In genomic region chr15:90954712-90955671, GRCh38 we compare ENCODE assay signal across 8 cellular contexts. TPM values are rescaled to one million over a fixed set of nuclear protein-coding genes. Genes with fewer than 3 reads are reported as not detected.
A peak's percentile ranks its signal among the peaks of the same experiment; 100 is the strongest.
DNase-seq lines count a peak whose midpoint lies in the region; ATAC-seq and TF ChIP-seq lines count a peak whose summit lies in the region.

Gene RCCD1 (plus strand): TSS chr15:90954884. CDS start chr15:90956735, 1,851 bp downstream.

- peak; percentile 87 for ATAC-seq in GM21526 (IDR thresholded peaks at IDR 0.05; ENCODE audit: low FRiP score, unreplicated experiment)
- peak; percentile 88 for ATAC-seq in IMR-90 (ENCODE audit: low read depth)
- ATAC-seq in activated T-helper 17 cell treated with anti-CD3 and anti-CD28 coated beads, Interleukin-2, amount 50 U/mL, for 72 hours (replicated peaks): peak; percentile 95
- peak; percentile 97 to 98 for ATAC-seq in naive thymus-derived CD8-positive, alpha-beta T cell
- peak; percentile 94 to 96 for ATAC-seq in stimulated activated naive B cell treated with anti-CD40 and anti-IgM and Interleukin-4, amounts not matched to agents 10 μg/mL and 1 μg/mL and 100 μg/mL, for 72 hours (replicated peaks)

- H3K36me3 Mint-ChIP-seq in Calu3 (ENCODE audit: insufficient read depth, unreplicated experiment): peaks cover 59% of the 10 kb centered on the region
- H3K36me3 Mint-ChIP-seq in activated T-helper 17 cell treated with anti-CD3 and anti-CD28 coated beads, Interleukin-2, amount 50 U/mL, for 72 hours (ENCODE audit: low read depth): peaks cover 62% of the 10 kb centered on the region
- H3K36me3 Mint-ChIP-seq in naive thymus-derived CD8-positive, alpha-beta T cell: peaks cover 0 to 26% (median 0%) of the 10 kb centered on the region in 3 donors
- H3K36me3 Mint-ChIP-seq in stimulated activated naive B cell treated with anti-CD40 and anti-IgM and Interleukin-4, amounts not matched to agents 10 μg/mL and 1 μg/mL and 100 μg/mL, for 72 hours: peaks cover 30 to 43% of the 10 kb centered on the region in 2 donors

- dilution Hi-C loops in IMR-90 (cut with HindIII; ENCODE audit: low sequenced_read_pairs, unreplicated experiment): no loop called here

- peaks cover 6 to 27% of the 10 kb centered on the region in 2 experiments; a peak in 3 of 4 replicates for H3K79me1 ChIP-seq in IMR-90 (ENCODE audit: low read depth in 1 of 2, low read length in 2 of 2)

- H3K18ac ChIP-seq in IMR-90 (ENCODE audit: low read depth, low read length): peak within 1 kb of the TSS; percentile 7; the same call in 1 of the 2 replicates

- H2BK120ac ChIP-seq in IMR-90 (ENCODE audit: low read depth, low read length): peak within 1 kb of the TSS; percentile 35; the same call in 1 of the 2 replicates

- H2BK15ac ChIP-seq in IMR-90 (ENCODE audit: low read depth, low read length): no peak within 1 kb of the TSS

- no peaks in the 10 kb centered on the region for H3K9me1 ChIP-seq in IMR-90 (ENCODE audit: insufficient read depth, low read length)

- POLR2A ChIA-PET in IMR-90 (lab: Charles Lee; ENCODE audit: unreplicated experiment): interaction anchor here (1.0 kb wide), 1 partner anchor 9 kb away, joined by 4 read pairs; no protein-coding TSS in a partner anchor
- POLR2A ChIA-PET in naive thymus-derived CD8-positive, alpha-beta T cell (lab: Charles Lee): interaction anchor here (0.6 to 4.4 kb wide), 9 partner anchors 12 to 1783 kb away, joined by 3 to 56 read pairs (median 3); partner anchors contain the start of genes HDDC3, MAN2A2, UNC45A and VPS33B

- 7% methylated on average over 39 of the region's 73 CpGs; no CpG with 5 or more reads in 1 of the 2 experiments for WGBS in IMR-90 (ENCODE audit: extremely low coverage in 2 of 2, insufficient read length in 1 of 2), 2 experiments

- peak within 1 kb of the TSS; percentile 54 for H3K27ac ChIP-seq in IMR-90 (ENCODE audit: insufficient read depth, low read length)

- in situ Hi-C loops in IMR-90 (cut with MboI; ENCODE audit: low sequenced_read_pairs): loop anchor here (10.0 kb wide), 1 partner anchor 320 kb away; no protein-coding TSS in a partner anchor

- H2BK5ac ChIP-seq in IMR-90 (ENCODE audit: low read depth, low read length, poor library complexity, severe bottlenecking): peak within 1 kb of the TSS; percentile 30

- peak within 1 kb of the TSS; percentile 86 for H3K14ac ChIP-seq in IMR-90 (replicated peaks; ENCODE audit: low read depth, low read length)

- peak within 1 kb of the TSS; percentile 91 for H2AK9ac ChIP-seq in IMR-90 (replicated peaks; ENCODE audit: low read depth, low read length, poor library complexity)

- peak within 1 kb of the TSS; percentile 50 for H3K9ac ChIP-seq in IMR-90 (ENCODE audit: low read depth, low read length)

- peak within 1 kb of the TSS; percentile 68 to 90 for H4K8ac ChIP-seq in IMR-90 (ENCODE audit: low read depth in 2 of 2, low read length in 2 of 2)

- no peaks in the 10 kb centered on the region for H3K9me3 ChIP-seq in IMR-90 (ENCODE audit: control insufficient read depth, insufficient read depth, low read length)

- H3K4me2 ChIP-seq in IMR-90 (ENCODE audit: low read depth, low read length): peak within 1 kb of the TSS; percentile 87

- peak within 1 kb of the TSS; percentile 92 for H3K4me3 Mint-ChIP-seq in Calu3 (ENCODE audit: low read depth, unreplicated experiment)
- H3K4me3 Mint-ChIP-seq in activated T-helper 17 cell treated with anti-CD3 and anti-CD28 coated beads, Interleukin-2, amount 50 U/mL, for 72 hours: peak within 1 kb of the TSS; percentile 81
- H3K4me3 Mint-ChIP-seq in naive thymus-derived CD8-positive, alpha-beta T cell: peak within 1 kb of the TSS; percentile 82 to 90 (median 88)
- peak within 1 kb of the TSS; percentile 87 to 96 for H3K4me3 Mint-ChIP-seq in stimulated activated naive B cell treated with anti-CD40 and anti-IgM and Interleukin-4, amounts not matched to agents 10 μg/mL and 1 μg/mL and 100 μg/mL, for 72 hours

- H3K56ac ChIP-seq in IMR-90 (ENCODE audit: extremely low read depth, insufficient read depth, low read length): peak within 1 kb of the TSS; percentile 64; the same call in 1 of the 2 replicates

- TF ChIP-seq POLR2A in IMR-90 (IDR thresholded peaks at IDR 0.05; ENCODE audit: low read depth, low read length): peak; percentile 79

- peaks cover 6% of the 10 kb centered on the region for H3K4me1 ChIP-seq in IMR-90 (ENCODE audit: control insufficient read depth, insufficient read depth, low read length)

- H2AFZ ChIP-seq in IMR-90 (replicated peaks; ENCODE audit: low read length, poor library complexity): peak within 1 kb of the TSS; percentile 95

- H3K4me3 ChIP-seq in IMR-90 (ENCODE audit: insufficient read depth, low read depth, low read length): peak within 1 kb of the TSS; percentile 69
- peak within 1 kb of the TSS; percentile 73 for H3K4me3 ChIP-seq in fibroblast of mammary gland (ENCODE audit: control insufficient read depth, low read depth, low read length)

- H3K36me3 ChIP-seq in IMR-90 (ENCODE audit: control insufficient read depth, insufficient read depth, low read length): peaks cover 32% of the 10 kb centered on the region

- H2AK5ac ChIP-seq in IMR-90 (ENCODE audit: low read depth, low read length): no peak within 1 kb of the TSS

- no peaks in the 10 kb centered on the region for H3K4me1 Mint-ChIP-seq in Calu3 (ENCODE audit: low read depth, unreplicated experiment)
- peaks cover 8% of the 10 kb centered on the region for H3K4me1 Mint-ChIP-seq in activated T-helper 17 cell treated with anti-CD3 and anti-CD28 coated beads, Interleukin-2, amount 50 U/mL, for 72 hours
- H3K4me1 Mint-ChIP-seq in naive thymus-derived CD8-positive, alpha-beta T cell: peaks cover 4 to 23% (median 12%) of the 10 kb centered on the region in 4 donors
- peaks cover 12 to 27% of the 10 kb centered on the region in 2 donors for H3K4me1 Mint-ChIP-seq in stimulated activated naive B cell treated with anti-CD40 and anti-IgM and Interleukin-4, amounts not matched to agents 10 μg/mL and 1 μg/mL and 100 μg/mL, for 72 hours

- H3K23ac ChIP-seq in IMR-90 (ENCODE audit: low read depth, low read length): peak within 1 kb of the TSS; percentile 66

- peak within 1 kb of the TSS; percentile 85 for H3K4ac ChIP-seq in IMR-90 (ENCODE audit: low read depth, low read length)

- peak within 1 kb of the TSS; percentile 73 for H4K91ac ChIP-seq in IMR-90 (ENCODE audit: insufficient read depth, low read depth, low read length)

- peak within 1 kb of the TSS; percentile 78 for H3K27ac Mint-ChIP-seq in Calu3 (ENCODE audit: unreplicated experiment)
- peak within 1 kb of the TSS; percentile 84 for H3K27ac Mint-ChIP-seq in activated T-helper 17 cell treated with anti-CD3 and anti-CD28 coated beads, Interleukin-2, amount 50 U/mL, for 72 hours
- H3K27ac Mint-ChIP-seq in naive thymus-derived CD8-positive, alpha-beta T cell: peak within 1 kb of the TSS; percentile 68 to 97 (median 93)
- peak within 1 kb of the TSS; percentile 98 for H3K27ac Mint-ChIP-seq in stimulated activated naive B cell treated with anti-CD40 and anti-IgM and Interleukin-4, amounts not matched to agents 10 μg/mL and 1 μg/mL and 100 μg/mL, for 72 hours

- intact Hi-C loops in Calu3 (cut with micrococcal nuclease; ENCODE audit: unreplicated experiment): loop anchor here (5.0 to 10.0 kb wide), 2 partner anchors 77 to 320 kb away; no protein-coding TSS in a partner anchor
- intact Hi-C loops in IMR-90 (cut with micrococcal nuclease): no loop called here

- TF ChIP-seq CTCF in Calu3 (IDR thresholded peaks at IDR 0.05; ENCODE audit: unreplicated experiment) (no peak), IMR-90 (conservative IDR thresholded peaks at IDR 0.05; ENCODE audit: low read depth, low read length) (no peak), fibroblast of mammary gland (conservative IDR thresholded peaks at IDR 0.05; ENCODE audit: control insufficient read depth, insufficient read depth, low read depth, low read length) (no peak)

- H3K27me3 Mint-ChIP-seq in Calu3 (ENCODE audit: unreplicated experiment): no peaks in the 10 kb centered on the region
- no peaks in the 10 kb centered on the region for H3K27me3 Mint-ChIP-seq in activated T-helper 17 cell treated with anti-CD3 and anti-CD28 coated beads, Interleukin-2, amount 50 U/mL, for 72 hours
- H3K27me3 Mint-ChIP-seq in naive thymus-derived CD8-positive, alpha-beta T cell: no peaks in the 10 kb centered on the region
- H3K27me3 Mint-ChIP-seq in stimulated activated naive B cell treated with anti-CD40 and anti-IgM and Interleukin-4, amounts not matched to agents 10 μg/mL and 1 μg/mL and 100 μg/mL, for 72 hours: no peaks in the 10 kb centered on the region

- no peaks in the 10 kb centered on the region for H3K9me3 Mint-ChIP-seq in Calu3 (ENCODE audit: low read depth, unreplicated experiment)
- H3K9me3 Mint-ChIP-seq in activated T-helper 17 cell treated with anti-CD3 and anti-CD28 coated beads, Interleukin-2, amount 50 U/mL, for 72 hours: no peaks in the 10 kb centered on the region
- no peaks in the 10 kb centered on the region for H3K9me3 Mint-ChIP-seq in naive thymus-derived CD8-positive, alpha-beta T cell
- H3K9me3 Mint-ChIP-seq in stimulated activated naive B cell treated with anti-CD40 and anti-IgM and Interleukin-4, amounts not matched to agents 10 μg/mL and 1 μg/mL and 100 μg/mL, for 72 hours: no peaks in the 10 kb centered on the region

- DNase-seq in Calu3 (peak; percentile 97), IMR-90 (peak; percentile 93), RPMI7951 (ENCODE audit: low read depth) (peak; percentile 97), fibroblast of mammary gland (ENCODE audit: low read depth) (peak; percentile 95)
- DNase-seq in naive thymus-derived CD8-positive, alpha-beta T cell: peak; percentile 75 to 94 (median 82)
- DNase-seq in stimulated activated naive B cell treated with anti-CD40 and anti-IgM and Interleukin-4, amounts not matched to agents 10 μg/mL and 1 μg/mL and 100 μg/mL, for 72 hours: peak; percentile 91

- H3K27me3 ChIP-seq in IMR-90 (ENCODE audit: control insufficient read depth, insufficient read depth, low read length): no peaks in the 10 kb centered on the region

- BruUV-seq in Calu3 (replicated peaks; lab: Mats Ljungman, UMichigan) (TSS peak; percentile 73), IMR-90 (replicated peaks; lab: Mats Ljungman, UMichigan) (no TSS peak)

- no peaks in the 10 kb centered on the region for H4K20me1 ChIP-seq in IMR-90 (ENCODE audit: insufficient read depth, low read length)

- no peak within 1 kb of the TSS for H4K5ac ChIP-seq in IMR-90 (ENCODE audit: low read depth, low read length)

- H2BK20ac ChIP-seq in IMR-90 (ENCODE audit: low read depth, low read length): no peak within 1 kb of the TSS

- no peak for TF ChIP-seq RAD21 in IMR-90 (IDR thresholded peaks at IDR 0.05; ENCODE audit: low read length)

- CTCF ChIA-PET in Calu3 (lab: Charles Lee) (interaction anchor here (0.7 to 3.2 kb wide), 6 partner anchors 20 to 476 kb away, joined by 3 to 23 read pairs (median 5); partner anchors contain the start of genes HDDC3 and UNC45A), IMR-90 (lab: Yijun Ruan, JAX) (interaction anchor here (1.0 to 2.2 kb wide), 3 partner anchors 11 to 33 kb away, joined by 3 to 6 read pairs (median 5); no protein-coding TSS in a partner anchor)

RNA-seq across cellular contexts. Expression of gene RCCD1, which starts in this region (rescaled TPM):
- total RNA-seq in Calu3 (2022) (39.3 and 42.6 TPM in 2 replicates), IMR-90 (2012; rRNA removed) (3.9 and 4.4 TPM in 2 replicates)
- polyA plus RNA-seq in IMR-90 (2012; rRNA removed): 9.9 TPM in 2 replicates
- 10.6 and 11.0 TPM in 2 replicates for polyA plus RNA-seq in IMR-90 (2012; cell fraction: cytosol; rRNA removed)
- 36.7 and 43.3 TPM in 2 replicates for polyA plus RNA-seq in IMR-90 (2012; cell fraction: nucleus; rRNA removed; ENCODE audit: low replicate concordance)
- total RNA-seq in RPMI7951 (2014; rRNA removed; shearing (Covaris generic)): 26.8 and 29.9 TPM in 2 replicates
- 10 to 100 TPM; 31.9 to 32.8 TPM for total RNA-seq in activated T-helper 17 cell treated with anti-CD3 and anti-CD28 coated beads, Interleukin-2, amount 50 U/mL, for 72 hours
- total RNA-seq in naive thymus-derived CD8-positive, alpha-beta T cell: 10 to 100 TPM; 15.7 to 15.8 TPM
- polyA plus RNA-seq in naive thymus-derived CD8-positive, alpha-beta T cell: 1 to 10 TPM; 2.2 to 4.7 (median 3.1) TPM

Comparison
In these comparisons a context has a peak if more than half of its experiments do, and no peak if none do; other contexts are left out.
1. Peak in every context shown above with its lines: DNase-seq, ATAC-seq, H3K4me3 ChIP-seq and H3K27ac ChIP-seq.